25 cellular contexts compared by ENCODE assay signal in genomic region chr20:25643735-25644134, GRCh38.
"Had no signal": no experiment of that assay in that cellular context is flagged by ENCODE, and none has a peak within 500 bp of the region (broad histone marks: within the 10 kb centered on the region; RNA-seq: fewer than 3 reads in every experiment).

No MANE protein-coding gene starts in this region.

- H3K27me3 Mint-ChIP-seq: naive thymus-derived CD8-positive, alpha-beta T cell; stimulated activated naive CD8-positive, alpha-beta T cell treated with anti-CD3 and anti-CD28 coated beads, Interleukin-15, Interleukin-2, amounts not matched to agents 100 ng/mL and 50 ng/mL, for 24 hours had no signal

- ATAC-seq: gastrocnemius medialis had no signal

- H3K27ac Mint-ChIP-seq: neural progenitor cell; stimulated activated naive CD8-positive, alpha-beta T cell treated with anti-CD3 and anti-CD28 coated beads, Interleukin-15, Interleukin-2, amounts not matched to agents 100 ng/mL and 50 ng/mL, for 24 hours had no signal

- DNase-seq: activated CD4-positive, alpha-beta T cell treated with anti-CD3 and anti-CD28 coated beads for 1 hour; activated naive CD4-positive, alpha-beta T cell treated with anti-CD3 and anti-CD28 coated beads, Interleukin-2, amount 50 U/mL, for 16 hours; activated T-cell treated with anti-CD3 and anti-CD28 coated beads, Interleukin-2, amount 50 U/mL, for 48 hours; adrenal gland; brain microvascular endothelial cell; caudate nucleus; dermis blood vessel endothelial cell; effector memory CD4-positive, alpha-beta T cell; gastrocnemius medialis; hypothalamus; left ventricle myocardium inferior; retina; sigmoid colon; stimulated activated CD4-positive, alpha-beta T cell treated with anti-CD3 and anti-CD28 coated beads, Interleukin-15, amount 100 ng/mL, for 24 hours; stimulated activated CD4-positive, alpha-beta T cell treated with anti-CD3 and anti-CD28 coated beads, Interleukin-2, amount 100 ng/mL, for 48 hours; T-helper 1 cell; T-helper 9 cell; transverse colon; uterus had no signal

- H3K9me3 Mint-ChIP-seq: stimulated activated naive CD8-positive, alpha-beta T cell treated with anti-CD3 and anti-CD28 coated beads, Interleukin-15, Interleukin-2, amounts not matched to agents 100 ng/mL and 50 ng/mL, for 24 hours had no signal

- H3K9me3 ChIP-seq: ascending aorta, esophagus muscularis mucosa, gastrocnemius medialis, sigmoid colon, transverse colon, uterus had no signal

- H3K27ac ChIP-seq: adrenal gland, ascending aorta, brain microvascular endothelial cell, esophagus muscularis mucosa, gastrocnemius medialis, left ventricle myocardium inferior, neural progenitor cell, sigmoid colon, transverse colon, uterus had no signal

- H3K27me3 ChIP-seq: adrenal gland, ascending aorta, brain microvascular endothelial cell, esophagus muscularis mucosa, gastrocnemius medialis, neural progenitor cell, sigmoid colon, transverse colon, uterus had no signal

- H3K4me1 Mint-ChIP-seq: neural progenitor cell had no signal

- H3K4me1 ChIP-seq: adrenal gland, ascending aorta, esophagus muscularis mucosa, gastrocnemius medialis, left ventricle myocardium inferior, neural progenitor cell, sigmoid colon, transverse colon, uterus had no signal

- H3K4me3 Mint-ChIP-seq: naive thymus-derived CD8-positive, alpha-beta T cell; neural progenitor cell; stimulated activated naive CD8-positive, alpha-beta T cell treated with anti-CD3 and anti-CD28 coated beads, Interleukin-15, Interleukin-2, amounts not matched to agents 100 ng/mL and 50 ng/mL, for 24 hours had no signal

- H3K36me3 ChIP-seq: adrenal gland, brain microvascular endothelial cell, neural progenitor cell, uterus had no signal

- H3K4me3 ChIP-seq: ascending aorta, esophagus muscularis mucosa, gastrocnemius medialis, left ventricle myocardium inferior, neural progenitor cell, sigmoid colon, smooth muscle cell, transverse colon, uterus had no signal
